ENCODE assay signal across 13 cellular contexts in genomic region chr14:105430535-105430934, GRCh38. TPM values are rescaled to one million over a fixed set of nuclear protein-coding genes. Genes with fewer than 3 reads are reported as not detected.
DNase-seq lines count a peak whose midpoint lies in the region; ATAC-seq and TF ChIP-seq lines count a peak whose summit lies in the region.
"Had no signal": no experiment of that assay in that cellular context is flagged by ENCODE, and none has a peak within 500 bp of the region (broad histone marks: within the 10 kb centered on the region; RNA-seq: fewer than 3 reads in every experiment).

No MANE protein-coding gene starts in this region.

- peaks cover 91% of the 10 kb centered on the region for H3K79me2 ChIP-seq in mammary epithelial cell (ENCODE audit: insufficient read depth, low read length)

- TF ChIP-seq CTCF in mammary epithelial cell (conservative IDR thresholded peaks at IDR 0.05 in 1 of 2, IDR thresholded peaks at IDR 0.05 in 1 of 2; ENCODE audit: extremely low read depth in 1 of 2, insufficient read depth in 1 of 2, low read depth in 1 of 2, low read length in 2 of 2): no peak

- ATAC-seq in GM18519 (IDR thresholded peaks at IDR 0.05; ENCODE audit: low FRiP score, unreplicated experiment): no peak
- ATAC-seq: activated T-cell treated with anti-CD3 and anti-CD28 coated beads, Interleukin-2, amount 50 U/mL, for 4 hours had no signal

- no peaks in the 10 kb centered on the region for H3K9me3 ChIP-seq in mammary epithelial cell (replicated peaks; ENCODE audit: insufficient read depth, low read length)

- H3K27me3 ChIP-seq in mammary epithelial cell (ENCODE audit: insufficient read depth, low read length): no peaks in the 10 kb centered on the region

- no peak for TF ChIP-seq EP300 in Ishikawa (IDR thresholded peaks at IDR 0.05; ENCODE audit: borderline replicate concordance)

- H3K4me3 ChIP-seq in mammary epithelial cell (replicated peaks in 1 of 3; ENCODE audit: insufficient read depth in 1 of 3, low read depth in 2 of 3, low read length in 3 of 3): no peak overlapping the region

- peak overlapping the region; percentile 27 for H3K27ac ChIP-seq in mammary epithelial cell (ENCODE audit: insufficient read depth, low read depth, low read length)
- H3K27ac ChIP-seq: HL-60 had no signal

- in situ Hi-C loops in mammary epithelial cell (cut with MboI; ENCODE audit: low sequenced_read_pairs in 2 of 2): no loop called here

- 36% methylated on average over 9 of the region's 9 CpGs for WGBS in mammary epithelial cell (ENCODE audit: low coverage, missing lambda C conversion rate)

- dilution Hi-C loops in mammary epithelial cell (cut with HindIII; ENCODE audit: low sequenced_read_pairs): loop anchor here (5.0 kb wide), 1 partner anchor 107 kb away; no protein-coding TSS in a partner anchor

- H2AFZ ChIP-seq in mammary epithelial cell (ENCODE audit: low read depth, low read length): no peak overlapping the region

- no peak for TF ChIP-seq RAD21 in Ishikawa (IDR thresholded peaks at IDR 0.05; ENCODE audit: low read depth)

- intact Hi-C loops in mammary epithelial cell (cut with micrococcal nuclease): loop anchor here (5.0 kb wide), 1 partner anchor 62 kb away; the partner anchor contains the start of gene TEDC1

- CTCF ChIA-PET in mammary epithelial cell (lab: Charles Lee; ENCODE audit: low non-redundant PET): no interaction called here

- peaks cover 5% of the 10 kb centered on the region for H4K20me1 ChIP-seq in mammary epithelial cell (ENCODE audit: insufficient read depth, low read length)

- H3K9ac ChIP-seq in mammary epithelial cell (ENCODE audit: insufficient read depth, low read length): no peak overlapping the region

- peak overlapping the region; percentile 39 for H3K4me2 ChIP-seq in mammary epithelial cell (ENCODE audit: insufficient read depth, low read depth, low read length)

- peak; percentile 77 for DNase-seq in AG08395 (ENCODE audit: low spot score)
- peak; percentile 69 for DNase-seq in mammary epithelial cell
- DNase-seq in kidney tubule cell (ENCODE audit: low spot score): peak; percentile 53
- no peak for DNase-seq in NCI-H1417 (lab: John Stamatoyannopoulos, UW)
- no peak for DNase-seq in NCI-H2227 (lab: John Stamatoyannopoulos, UW; ENCODE audit: unreplicated experiment)
- no peak for DNase-seq in putamen (ENCODE audit: low spot score)
- DNase-seq: activated T-cell treated with anti-CD3 and anti-CD28 coated beads, Interleukin-2, amount 50 U/mL, for 4 hours; central memory CD4-positive, alpha-beta T cell; hippocampal formation; NCI-H2029 had no signal

- no TSS peak for BruUV-seq in mammary epithelial cell (replicated peaks; lab: Mats Ljungman, UMichigan)

- H3K4me1 ChIP-seq in mammary epithelial cell (ENCODE audit: insufficient read depth, low read length): peaks cover 13% of the 10 kb centered on the region

- H3K36me3 ChIP-seq in mammary epithelial cell (ENCODE audit: insufficient read depth, low read length): no peaks in the 10 kb centered on the region

TF ChIP-seq in Ishikawa, 13 proteins besides CTCF, POLR2A, EP300 and RAD21:
- TF ChIP-seq ZBTB7A (IDR thresholded peaks at IDR 0.05; ENCODE audit: low read depth) (no peak), YY1 (IDR thresholded peaks at IDR 0.05; ENCODE audit: low read depth) (no peak), TAF1 (IDR thresholded peaks at IDR 0.05; ENCODE audit: low read depth) (no peak), REST (IDR thresholded peaks at IDR 0.05; ENCODE audit: low read depth) (no peak), TEAD4 (IDR thresholded peaks at IDR 0.05) (peak; percentile 13), NFIC (IDR thresholded peaks at IDR 0.05) (peak; percentile 69), USF1 (IDR thresholded peaks at IDR 0.05) (no peak), CEBPB (IDR thresholded peaks at IDR 0.05) (0 out of 2 replicates have a peak, but pooled peaks have one; percentile 5), MAX (IDR thresholded peaks at IDR 0.05) (no peak)

RNA-seq across cellular contexts. Expression of gene MTA1, which starts 10.9 kb away (rescaled TPM):
- total RNA-seq in mammary epithelial cell: 100 to 1,000 TPM in 1 of 2 donors, 10 to 100 TPM in 1; 52.3 to 120 TPM
- 50.7 TPM for polyA plus RNA-seq in mammary epithelial cell
- polyA minus RNA-seq in mammary epithelial cell: 54.0 TPM

RNA-seq across cellular contexts. Expression of gene TEX22, which starts 32.2 kb away (rescaled TPM):
- total RNA-seq in mammary epithelial cell: 1 to 10 TPM in 1 of 2 donors, under 1 TPM in 1; 0.17 to 2.3 TPM
- 0.02 TPM for polyA plus RNA-seq in mammary epithelial cell
- not detected for polyA minus RNA-seq in mammary epithelial cell

RNA-seq across cellular contexts. Expression of gene CRIP2, which starts 44.1 kb away (rescaled TPM):
- 100 to 1,000 TPM in 1 of 2 donors, 10 to 100 TPM in 1; 97.7 to 103 TPM for total RNA-seq in mammary epithelial cell
- polyA plus RNA-seq in mammary epithelial cell: 120 TPM
- polyA minus RNA-seq in mammary epithelial cell: 52.5 TPM

RNA-seq across cellular contexts. Expression of gene CRIP1, which starts 56.2 kb away (rescaled TPM):
- total RNA-seq in mammary epithelial cell: under 1 TPM; 0.50 to 0.59 TPM
- polyA plus RNA-seq in mammary epithelial cell: 0.37 TPM
- not detected for polyA minus RNA-seq in mammary epithelial cell

Comparison
In these comparisons a context has a peak if more than half of its experiments do, and no peak if none do; other contexts are left out.
1. DNase-seq: peak in AG08395 (single experiment), mammary epithelial cell (single experiment) and kidney tubule cell (single experiment); none in NCI-H1417 (0 of 3), NCI-H2227 (single experiment) and putamen (single experiment).